ENCODE assay signal across 28 cellular contexts in the genomic region with DNA sequence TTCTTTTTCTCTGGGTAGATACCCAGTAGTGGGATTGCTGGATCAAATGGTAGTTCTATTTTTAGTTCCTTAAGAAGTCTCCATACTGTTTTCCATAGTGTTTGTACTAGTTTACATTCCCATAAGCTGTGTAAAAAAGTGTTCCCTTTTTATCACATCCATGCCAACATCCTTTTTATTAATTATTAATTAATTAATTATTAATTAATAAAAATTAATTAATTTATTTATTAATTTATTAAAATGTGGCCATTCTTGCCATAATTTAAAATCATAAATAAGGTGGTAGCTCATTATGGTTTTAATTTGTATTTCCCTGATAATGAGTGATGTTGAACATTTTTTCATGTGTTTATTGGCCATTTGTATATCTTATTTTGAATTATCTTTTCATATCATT.
DNase-seq lines count a peak whose midpoint lies in the region; ATAC-seq, FAIRE-seq and TF ChIP-seq lines count a peak whose summit lies in the region.
"Had no signal": no experiment of that assay in that cellular context is flagged by ENCODE, and none has a peak within 500 bp of the region (broad histone marks: within the 10 kb centered on the region; RNA-seq: fewer than 3 reads in every experiment).

No MANE protein-coding gene starts in this region.

- no peak for TF ChIP-seq EP300 in K562 (IDR thresholded peaks at IDR 0.05; ENCODE audit: low read length)

- no TSS peak for BruUV-seq in K562 (replicated peaks; lab: Mats Ljungman, UMichigan)

- H3K27me3 ChIP-seq in K562 (ENCODE audit: control insufficient read depth in 2 of 2, insufficient read depth in 2 of 2, low read length in 2 of 2), result no peaks in the 10 kb centered on the region
- no peaks in the 10 kb centered on the region for H3K27me3 ChIP-seq in small intestine (ENCODE audit: control insufficient read depth in 2 of 2, insufficient read depth in 2 of 2, low read length in 2 of 2)
- H3K27me3 ChIP-seq: BE2C, BLaER1 had no signal

- H3K4me1 ChIP-seq in K562 (replicated peaks in 1 of 2; ENCODE audit: control insufficient read depth in 2 of 2, insufficient read depth in 2 of 2, low read length in 2 of 2) (peaks cover 0 to 17% of the 10 kb centered on the region in 2 experiments; a peak in 2 of 5 replicates), small intestine (ENCODE audit: control insufficient read depth in 2 of 2, insufficient read depth in 1 of 2, low read depth in 1 of 2, low read length in 1 of 2) (no peaks in the 10 kb centered on the region)
- H3K4me1 ChIP-seq: BE2C had no signal

- DNase-seq in K562 (ENCODE audit: extremely low read depth in 1 of 4, low spot score in 3 of 4) (no peak), small intestine (no peak), NCI-H1105 treated with DMSO at 0.1 percent for 48 hours (lab: John Stamatoyannopoulos, UW) (no peak)
- DNase-seq: 8988T; ACHN; BE2C; C1 segment of cervical spinal cord; CD4-positive, alpha-beta memory T cell; CD4-positive, CD25-positive, alpha-beta regulatory T cell; CD8-positive, alpha-beta memory T cell; COR-L47; DMS 273 treated with DMSO at 0.1 percent for 48 hours; DMS153; DMS53; DMS79; DND-41; EL; GDM1 had no signal

- H3K4me3 ChIP-seq in K562 (no peak overlapping the region), small intestine (ENCODE audit: low read depth in 1 of 2, low read length in 2 of 2) (no peak overlapping the region)
- H3K4me3 ChIP-seq: BLaER1, GM12878 had no signal

- POLR2A ChIA-PET in K562 (lab: Yijun Ruan, JAX), result no interaction called here

- no peaks in the 10 kb centered on the region for H4K20me1 ChIP-seq in K562 (replicated peaks; ENCODE audit: control insufficient read depth, insufficient read depth, low read length)
- H4K20me1 ChIP-seq: BLaER1 had no signal

- in situ Hi-C loops in K562 (cut with MboI), result no loop called here

- FAIRE-seq in TTC549 (lab: Jason Lieb, UNC) (peak; percentile 78), K562 (lab: Jason Lieb, UNC) (no peak), islet of Langerhans (lab: Jason Lieb, UNC) (peak; percentile 58), small intestine (lab: Jason Lieb, UNC) (peak; percentile 26)
- FAIRE-seq: A204.1, GM12878, GM12892, GM18507 had no signal

- no peaks in the 10 kb centered on the region for H3K79me2 ChIP-seq in K562 (ENCODE audit: control insufficient read depth, insufficient read depth, low read length)

- no peak overlapping the region for H3K4me2 ChIP-seq in K562 (ENCODE audit: insufficient read depth, low read length)
- H3K4me2 ChIP-seq: BLaER1 had no signal

- no peak overlapping the region for H3K27ac ChIP-seq in K562 (ENCODE audit: extremely low read depth, low read depth, low read length)
- no peak overlapping the region for H3K27ac ChIP-seq in small intestine (ENCODE audit: low read depth in 1 of 2, low read length in 1 of 2)
- H3K27ac ChIP-seq: BLaER1 had no signal

- no peak for TF ChIP-seq RAD21 in K562 (CRISPR knock-in tag; conservative IDR thresholded peaks at IDR 0.05 in 1 of 2, IDR thresholded peaks at IDR 0.05 in 1 of 2)

- H3K9me3 ChIP-seq in K562 (replicated peaks; ENCODE audit: control insufficient read depth, insufficient read depth, low read depth, low read length) (no peaks in the 10 kb centered on the region), small intestine (ENCODE audit: control insufficient read depth, low read depth) (no peaks in the 10 kb centered on the region)
- H3K9me3 ChIP-seq: BE2C had no signal

- no peak overlapping the region for H2AFZ ChIP-seq in K562 (ENCODE audit: low read depth, low read length)

- TF ChIP-seq CTCF in K562 (IDR thresholded peaks at IDR 0.05 in 2 of 3, conservative IDR thresholded peaks at IDR 0.05 in 1 of 3; ENCODE audit: insufficient read depth in 2 of 3, low read depth in 1 of 3, low read length in 3 of 3), result no peak

- TF ChIP-seq POLR2A in K562 (conservative IDR thresholded peaks at IDR 0.05), result no peak

- no peaks in the 10 kb centered on the region for H3K9me1 ChIP-seq in K562 (ENCODE audit: control insufficient read depth, insufficient read depth, low read length)

- CTCF ChIA-PET in K562 (lab: Yijun Ruan, JAX; ENCODE audit: low intra/inter-chr PET ratio), result no interaction called here

- H3K9ac ChIP-seq in K562 (ENCODE audit: insufficient read depth in 1 of 2, low read depth in 2 of 2, low read length in 2 of 2), result no peak overlapping the region
- H3K9ac ChIP-seq: BLaER1 had no signal

- intact Hi-C loops in K562 (cut with micrococcal nuclease), result no loop called here

- ATAC-seq in K562 (no peak), HG03139 (IDR thresholded peaks at IDR 0.05; ENCODE audit: unreplicated experiment) (no peak), esophagus mucosa (no peak), GM21381 (IDR thresholded peaks at IDR 0.05; ENCODE audit: unreplicated experiment) (no peak)
- ATAC-seq: GM12878 had no signal

- no peaks in the 10 kb centered on the region for H3K36me3 ChIP-seq in K562 (ENCODE audit: control insufficient read depth, insufficient read depth, low read length)
- no peaks in the 10 kb centered on the region for H3K36me3 ChIP-seq in small intestine (ENCODE audit: control insufficient read depth in 2 of 2, insufficient read depth in 2 of 2, low read length in 2 of 2)
- H3K36me3 ChIP-seq: BE2C, BLaER1 had no signal

TF ChIP-seq in K562, 482 proteins besides CTCF, POLR2A, EP300 and RAD21:
- TF ChIP-seq MCM7 (IDR thresholded peaks at IDR 0.05) (peak in 1 of 2 experiments; percentile 98; a peak in 2 of 4 replicates), MYBL2 (IDR thresholded peaks at IDR 0.05; ENCODE audit: low read depth) (no peak), MYBL2 (CRISPR knock-in tag; IDR thresholded peaks at IDR 0.05; ENCODE audit: borderline replicate concordance) (no peak), DACH1 (IDR thresholded peaks at IDR 0.05; ENCODE audit: partially characterized antibody) (peak; percentile 93)
